In the genomic region with DNA sequence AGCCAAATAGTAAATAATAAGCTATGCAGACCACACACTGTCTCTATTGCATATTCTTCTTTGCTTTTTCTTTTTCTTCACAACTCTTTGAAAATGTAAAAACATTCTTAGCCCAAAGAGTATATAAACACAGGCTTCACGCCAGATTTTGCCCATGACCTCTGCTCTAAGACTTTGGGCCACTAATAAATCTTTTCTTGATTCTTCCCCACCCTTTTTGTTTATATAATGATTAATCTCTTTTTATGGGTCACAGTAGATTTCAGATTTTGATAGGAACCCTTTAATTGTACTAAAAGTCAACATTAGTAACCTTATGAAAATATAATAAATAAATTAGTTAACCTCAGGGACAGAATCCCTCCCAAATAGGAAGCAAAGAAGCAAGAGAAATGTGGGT, we compare ENCODE assay signal across 23 cellular contexts. TPM values are rescaled to one million over a fixed set of nuclear protein-coding genes. Genes with fewer than 3 reads are reported as not detected.
"Had no signal": no experiment of that assay in that cellular context is flagged by ENCODE, and none has a peak within 500 bp of the region (broad histone marks: within the 10 kb centered on the region; RNA-seq: fewer than 3 reads in every experiment).

No MANE protein-coding gene starts in this region.

- H3K27me3 ChIP-seq: heart right ventricle, upper lobe of right lung had no signal

- DNase-seq: activated B cell treated with CpG ODN at 0.5 μM for 24 hours; activated CD4-positive, alpha-beta T cell treated with anti-CD3 and anti-CD28 coated beads for 36 hours; activated CD4-positive, alpha-beta T cell treated with anti-CD3 and anti-CD28 coated beads, Interleukin-2, amount 50 U/mL, for 48 hours; activated CD8-positive, alpha-beta memory T cell treated with anti-CD3 and anti-CD28 coated beads, Interleukin-2, amount 50 U/mL, for 48 hours; activated naive CD4-positive, alpha-beta T cell treated with Interleukin-2 at 50 U/mL for 16 hours; activated naive CD8-positive, alpha-beta T cell treated with anti-CD3 and anti-CD28 coated beads for 36 hours; activated T-cell treated with anti-CD3 and anti-CD28 coated beads, Interleukin-2, amount 50 U/mL, for 4 hours; heart right ventricle; islet precursor cell; left cardiac atrium; mesenchymal stem cell; mucosa of descending colon; nucleus accumbens; posterior cingulate gyrus; right lobe of liver; stimulated activated CD4-positive, alpha-beta T cell treated with anti-CD3 and anti-CD28 coated beads, Interleukin-4, amount 100 ng/mL, for 24 hours; stimulated activated naive CD4-positive, alpha-beta T cell treated with Interleukin-2 at 50 U/mL for 16 hours; T1000; upper lobe of right lung had no signal

- H3K4me1 ChIP-seq: right lobe of liver had no signal

- H3K36me3 ChIP-seq: heart right ventricle, right lobe of liver, upper lobe of right lung had no signal

- H3K9me3 ChIP-seq: heart right ventricle, mucosa of descending colon, right lobe of liver, upper lobe of right lung had no signal

- H3K4me1 Mint-ChIP-seq: activated B cell treated with CpG ODN at 0.5 μM for 24 hours; activated CD4-positive, alpha-beta T cell treated with anti-CD3 and anti-CD28 coated beads for 36 hours; activated naive CD8-positive, alpha-beta T cell treated with anti-CD3 and anti-CD28 coated beads for 36 hours had no signal

- H3K4me3 Mint-ChIP-seq: activated B cell treated with CpG ODN at 0.5 μM for 24 hours; activated CD4-positive, alpha-beta T cell treated with anti-CD3 and anti-CD28 coated beads for 36 hours; activated naive CD8-positive, alpha-beta T cell treated with anti-CD3 and anti-CD28 coated beads for 36 hours; activated T-cell treated with anti-CD3 and anti-CD28 coated beads, Interleukin-2, amount 50 U/mL, for 4 hours; T-helper 1 cell treated with Interleukin-12 subunit alpha and Interleukin-12 subunit beta and Interleukin-4 antibody, amounts not matched to agents 30 μg/mL and 1 μg/mL, for 36 hours had no signal

- H3K27ac ChIP-seq: coronary artery, epithelial cell of prostate, heart right ventricle, right lobe of liver, upper lobe of right lung had no signal

- H3K9me3 Mint-ChIP-seq: activated B cell treated with CpG ODN at 0.5 μM for 24 hours; activated naive CD8-positive, alpha-beta T cell treated with anti-CD3 and anti-CD28 coated beads for 36 hours; activated T-cell treated with anti-CD3 and anti-CD28 coated beads, Interleukin-2, amount 50 U/mL, for 4 hours; activated T-helper 2 cell treated with anti-CD3 and anti-CD28 coated beads, Interferon-gamma antibody, Interleukin-2, Interleukin-4, amounts not matched to agents 10 μg/mL and 5 μg/mL and 100 μg/mL, durations not matched to agents 14 hours and 24 hours and 36 hours; T-helper 1 cell treated with Interleukin-12 subunit alpha and Interleukin-12 subunit beta and Interleukin-4 antibody, amounts not matched to agents 30 μg/mL and 1 μg/mL, for 36 hours had no signal

- H3K27ac Mint-ChIP-seq: activated B cell treated with CpG ODN at 0.5 μM for 24 hours; activated CD4-positive, alpha-beta T cell treated with anti-CD3 and anti-CD28 coated beads for 36 hours; activated naive CD8-positive, alpha-beta T cell treated with anti-CD3 and anti-CD28 coated beads for 36 hours; activated T-helper 2 cell treated with anti-CD3 and anti-CD28 coated beads, Interferon-gamma antibody, Interleukin-2, Interleukin-4, amounts not matched to agents 10 μg/mL and 5 μg/mL and 100 μg/mL, durations not matched to agents 14 hours and 24 hours and 36 hours; T-helper 1 cell treated with Interleukin-12 subunit alpha and Interleukin-12 subunit beta and Interleukin-4 antibody, amounts not matched to agents 30 μg/mL and 1 μg/mL, for 36 hours had no signal

- H3K36me3 Mint-ChIP-seq: activated naive CD8-positive, alpha-beta T cell treated with anti-CD3 and anti-CD28 coated beads for 36 hours had no signal

- H3K4me3 ChIP-seq: coronary artery, heart right ventricle, mucosa of descending colon, right lobe of liver, upper lobe of right lung had no signal

- ATAC-seq: activated CD4-positive, alpha-beta T cell treated with anti-CD3 and anti-CD28 coated beads for 36 hours; activated T-cell treated with anti-CD3 and anti-CD28 coated beads, Interleukin-2, amount 50 U/mL, for 4 hours; heart right ventricle; left cardiac atrium; mucosa of descending colon; right lobe of liver; upper lobe of right lung had no signal

RNA-seq across cellular contexts. Expression of gene ENPP5, which starts 15.8 kb away (rescaled TPM):
- total RNA-seq: activated T-cell treated with anti-CD3 and anti-CD28 coated beads, Interleukin-2, amount 50 U/mL, for 4 hours; activated T-helper 2 cell treated with anti-CD3 and anti-CD28 coated beads, Interferon-gamma antibody, Interleukin-2, Interleukin-4, amounts not matched to agents 10 μg/mL and 5 μg/mL and 100 μg/mL, durations not matched to agents 14 hours and 24 hours and 36 hours had no signal
